Comparison of ENCODE assay signal across 8 cellular contexts in genomic region chr19:9791073-9791367, GRCh38. TPM values are rescaled to one million over a fixed set of nuclear protein-coding genes. Genes with fewer than 3 reads are reported as not detected.
A peak's percentile ranks its signal among the peaks of the same experiment; 100 is the strongest.
DNase-seq lines count a peak whose midpoint lies in the region; ATAC-seq and TF ChIP-seq lines count a peak whose summit lies in the region.
"Not testable (repeated sequence)": the region's sequence is repeated elsewhere in the genome, so short reads cannot be mapped to it uniquely, and the experiment has no call there.

No MANE protein-coding gene starts in this region.

- H3K9me3 Mint-ChIP-seq in activated CD4-positive, alpha-beta memory T cell treated with anti-CD3 and anti-CD28 coated beads, Interleukin-2, amount 10 ng/mL, durations not matched to agents 7 days and 5 days; brain; mesothelial cell of epicardium: not testable (repeated sequence)

- not testable (repeated sequence) for H3K36me3 ChIP-seq in DND-41 (ENCODE audit: insufficient read depth, low read length); OCI-LY7 (ENCODE audit: insufficient read depth, low read length); upper lobe of left lung

- TF ChIP-seq POLR2A in upper lobe of left lung (IDR thresholded peaks at IDR 0.05): not testable (repeated sequence)

- H3K9me3 ChIP-seq in DND-41 (ENCODE audit: insufficient read depth, low read length, severe bottlenecking); OCI-LY7 (ENCODE audit: low read length); upper lobe of left lung: not testable (repeated sequence)

- TF ChIP-seq EP300 in upper lobe of left lung (IDR thresholded peaks at IDR 0.05): not testable (repeated sequence)

- H3K9me2 ChIP-seq in OCI-LY7 (ENCODE audit: insufficient read depth, low read length): not testable (repeated sequence)

- not testable (repeated sequence) for TF ChIP-seq CTCF in DND-41 (IDR thresholded peaks at IDR 0.05; ENCODE audit: borderline replicate concordance, extremely low read depth, low read length, poor library complexity, severe bottlenecking); OCI-LY7 (conservative IDR thresholded peaks at IDR 0.05; ENCODE audit: low read length); brain (conservative IDR thresholded peaks at IDR 0.05); fibroblast of villous mesenchyme (IDR thresholded peaks at IDR 0.05; ENCODE audit: insufficient read depth, low read depth, low read length); mesothelial cell of epicardium (IDR thresholded peaks at IDR 0.05; ENCODE audit: unreplicated experiment); upper lobe of left lung (IDR thresholded peaks at IDR 0.05)

- peaks cover 21% of the 10 kb centered on the region for H3K4me1 Mint-ChIP-seq in activated CD4-positive, alpha-beta memory T cell treated with anti-CD3 and anti-CD28 coated beads, Interleukin-2, amount 10 ng/mL, durations not matched to agents 7 days and 5 days
- peaks cover 40% of the 10 kb centered on the region for H3K4me1 Mint-ChIP-seq in brain
- peaks cover 26% of the 10 kb centered on the region for H3K4me1 Mint-ChIP-seq in mesothelial cell of epicardium

- H3K27ac Mint-ChIP-seq in activated CD4-positive, alpha-beta memory T cell treated with anti-CD3 and anti-CD28 coated beads, Interleukin-2, amount 10 ng/mL, durations not matched to agents 7 days and 5 days: not testable (repeated sequence)
- H3K27ac Mint-ChIP-seq in brain: peak overlapping the region; percentile 95 to 100 (median 97)
- peak overlapping the region; percentile 94 for H3K27ac Mint-ChIP-seq in mesothelial cell of epicardium

- H3K4me3 Mint-ChIP-seq in activated CD4-positive, alpha-beta memory T cell treated with anti-CD3 and anti-CD28 coated beads, Interleukin-2, amount 10 ng/mL, durations not matched to agents 7 days and 5 days: peak overlapping the region; percentile 79
- peak overlapping the region; percentile 87 to 97 (median 94) for H3K4me3 Mint-ChIP-seq in brain
- peak overlapping the region; percentile 77 for H3K4me3 Mint-ChIP-seq in mesothelial cell of epicardium

- POLR2A ChIA-PET in OCI-LY7 (lab: Charles Lee); activated CD4-positive, alpha-beta memory T cell treated with anti-CD3 and anti-CD28 coated beads, Interleukin-2, amount 10 ng/mL, durations not matched to agents 7 days and 5 days (lab: Charles Lee): not testable (repeated sequence)

- H3K36me3 Mint-ChIP-seq in activated CD4-positive, alpha-beta memory T cell treated with anti-CD3 and anti-CD28 coated beads, Interleukin-2, amount 10 ng/mL, durations not matched to agents 7 days and 5 days (ENCODE audit: low read depth); brain; mesothelial cell of epicardium: not testable (repeated sequence)

- H4K20me1 ChIP-seq in DND-41 (ENCODE audit: insufficient read depth, low read length); OCI-LY7 (ENCODE audit: insufficient read depth, low read length): not testable (repeated sequence)

- DNase-seq in DND-41; OCI-LY7 (ENCODE audit: low spot score); activated CD4-positive, alpha-beta memory T cell treated with anti-CD3 and anti-CD28 coated beads, Interleukin-2, amount 10 ng/mL, durations not matched to agents 7 days and 5 days; mesothelial cell of epicardium (ENCODE audit: low spot score in 2 of 2, unreplicated experiment in 2 of 2); upper lobe of left lung: not testable (repeated sequence)
- DNase-seq in fibroblast of villous mesenchyme (ENCODE audit: low read depth): peak; percentile 77
- DNase-seq in renal cortical epithelial cell (ENCODE audit: low read depth): peak; percentile 81

- not testable (repeated sequence) for H3K27me3 ChIP-seq in DND-41 (ENCODE audit: insufficient read depth, low read length, poor library complexity); upper lobe of left lung

- not testable (repeated sequence) for BruUV-seq in OCI-LY7 (replicated peaks; lab: Mats Ljungman, UMichigan)

- CTCF ChIA-PET in OCI-LY7 (lab: Charles Lee; ENCODE audit: unreplicated experiment); activated CD4-positive, alpha-beta memory T cell treated with anti-CD3 and anti-CD28 coated beads, Interleukin-2, amount 10 ng/mL, durations not matched to agents 7 days and 5 days (lab: Charles Lee): not testable (repeated sequence)

- peak overlapping the region; percentile 82 for H3K4me2 ChIP-seq in DND-41 (ENCODE audit: insufficient read depth, low read length)
- H3K4me2 ChIP-seq in OCI-LY7 (ENCODE audit: low read length): peak overlapping the region; percentile 57

- not testable (repeated sequence) for ATAC-seq in DND-41 (ENCODE audit: insufficient read depth, low read depth); upper lobe of left lung (ENCODE audit: low FRiP score in 2 of 2)

- H3K4me1 ChIP-seq in DND-41 (ENCODE audit: insufficient read depth, low read length) (peaks cover 36% of the 10 kb centered on the region), OCI-LY7 (ENCODE audit: insufficient read depth, low read length, poor library complexity, severe bottlenecking) (peaks cover 17% of the 10 kb centered on the region), upper lobe of left lung (peaks cover 5 to 21% (median 12%) of the 10 kb centered on the region in 4 donors)

- peak overlapping the region; percentile 27 to 62; a peak in 3 of 4 replicates for H3K4me3 ChIP-seq in DND-41 (ENCODE audit: low read depth in 1 of 2, low read length in 2 of 2)
- peak overlapping the region; percentile 71 for H3K4me3 ChIP-seq in OCI-LY7 (ENCODE audit: low read depth, low read length, poor library complexity, severe bottlenecking)
- peak overlapping the region; percentile 48 for H3K4me3 ChIP-seq in fibroblast of villous mesenchyme (ENCODE audit: low read depth, low read length)
- H3K4me3 ChIP-seq in upper lobe of left lung: peak overlapping the region in 3 of 4 donors; percentile 61 to 94 (median 78)

- H2AFZ ChIP-seq in DND-41 (ENCODE audit: low read depth, low read length): not testable (repeated sequence)
- H2AFZ ChIP-seq in OCI-LY7 (ENCODE audit: low read length): peak overlapping the region; percentile 77; the same call in 1 of the 2 replicates

- not testable (repeated sequence) for H3K27me3 Mint-ChIP-seq in activated CD4-positive, alpha-beta memory T cell treated with anti-CD3 and anti-CD28 coated beads, Interleukin-2, amount 10 ng/mL, durations not matched to agents 7 days and 5 days; brain; mesothelial cell of epicardium (ENCODE audit: low read depth)

- intact Hi-C loops in OCI-LY7 (cut with micrococcal nuclease; ENCODE audit: unreplicated experiment): loop anchor here (10.0 kb wide), 2 partner anchors 356 to 476 kb away; partner anchors contain the start of gene ZNF266

- peak overlapping the region; percentile 42 for H3K9ac ChIP-seq in DND-41 (ENCODE audit: low read depth, low read length)

- not testable (repeated sequence) for H3K27ac ChIP-seq in DND-41 (ENCODE audit: low read length); OCI-LY7 (ENCODE audit: low read depth, low read length, poor library complexity, severe bottlenecking)
- H3K27ac ChIP-seq in upper lobe of left lung: peak overlapping the region; percentile 58 to 98 (median 78)

- WGBS in upper lobe of left lung, 2 donors: 82 to 91% methylated on average over 6 of the region's 6 CpGs

- H3K79me2 ChIP-seq in DND-41 (ENCODE audit: insufficient read depth, low read length); OCI-LY7 (ENCODE audit: insufficient read depth, low read depth, low read length): not testable (repeated sequence)

RNA-seq across cellular contexts. Expression of gene ZNF846, which starts 22.5 kb away (rescaled TPM):
- 10.6 and 11.7 TPM in 2 replicates for total RNA-seq in OCI-LY7 (2014; rRNA removed; shearing (Covaris generic))
- total RNA-seq in OCI-LY7 (2022) (10.9 and 16.6 TPM in 2 replicates), fibroblast of villous mesenchyme (7.7 and 10.8 TPM in 2 replicates), mesothelial cell of epicardium (30.4 to 32.1 TPM (median 31.0 TPM) in 3 replicates), renal cortical epithelial cell (2.1 and 25.8 TPM in 2 replicates), upper lobe of left lung (10 to 100 TPM in 5 of 6 donors, 1 to 10 TPM in 1; 5.6 to 36.7 (median 15.0) TPM)
- total RNA-seq in activated CD4-positive, alpha-beta memory T cell treated with anti-CD3 and anti-CD28 coated beads, Interleukin-2, amount 10 ng/mL, durations not matched to agents 7 days and 5 days: 1 to 10 TPM; 6.5 to 6.7 TPM
- 5.3 TPM for polyA plus RNA-seq in brain (ENCODE audit: insufficient read depth, low read depth, low replicate concordance)

RNA-seq across cellular contexts. Expression of gene FBXL12, which starts 27.9 kb away (rescaled TPM):
- total RNA-seq in OCI-LY7 (2014; rRNA removed; shearing (Covaris generic)): 22.3 and 38.7 TPM in 2 replicates
- total RNA-seq in OCI-LY7 (2022) (40.6 and 44.4 TPM in 2 replicates), fibroblast of villous mesenchyme (21.6 and 26.7 TPM in 2 replicates), mesothelial cell of epicardium (42.4 to 43.8 TPM (median 43.5 TPM) in 3 replicates), renal cortical epithelial cell (9.7 and 16.7 TPM in 2 replicates), upper lobe of left lung (10 to 100 TPM; 14.8 to 48.2 (median 32.3) TPM)
- total RNA-seq in activated CD4-positive, alpha-beta memory T cell treated with anti-CD3 and anti-CD28 coated beads, Interleukin-2, amount 10 ng/mL, durations not matched to agents 7 days and 5 days: 10 to 100 TPM; 18.3 to 20.6 TPM
- polyA plus RNA-seq in brain (ENCODE audit: insufficient read depth, low read depth, low replicate concordance): 15.3 TPM

RNA-seq across cellular contexts. Expression of gene UBL5, which starts 36.7 kb away (rescaled TPM):
- total RNA-seq in OCI-LY7 (2014; rRNA removed; shearing (Covaris generic)): 162 and 249 TPM in 2 replicates
- total RNA-seq in OCI-LY7 (2022): 271 and 323 TPM in 2 replicates
- total RNA-seq in activated CD4-positive, alpha-beta memory T cell treated with anti-CD3 and anti-CD28 coated beads, Interleukin-2, amount 10 ng/mL, durations not matched to agents 7 days and 5 days: 100 to 1,000 TPM; 339 to 372 TPM
- polyA plus RNA-seq in brain (ENCODE audit: insufficient read depth, low read depth, low replicate concordance): 841 TPM
- 126 and 197 TPM in 2 replicates for total RNA-seq in fibroblast of villous mesenchyme
- 248 to 264 TPM (median 260 TPM) in 3 replicates for total RNA-seq in mesothelial cell of epicardium
- 229 and 449 TPM in 2 replicates for total RNA-seq in renal cortical epithelial cell
- total RNA-seq in upper lobe of left lung: 100 to 1,000 TPM in 5 of 6 donors, 10 to 100 TPM in 1; 61.8 to 405 (median 255) TPM

RNA-seq across cellular contexts. Expression of gene PIN1, which starts 44.1 kb away (rescaled TPM):
- 131 and 137 TPM in 2 replicates for total RNA-seq in OCI-LY7 (2014; rRNA removed; shearing (Covaris generic))
- 86.4 and 86.9 TPM in 2 replicates for total RNA-seq in OCI-LY7 (2022)
- 10 to 100 TPM; 96.0 to 97.0 TPM for total RNA-seq in activated CD4-positive, alpha-beta memory T cell treated with anti-CD3 and anti-CD28 coated beads, Interleukin-2, amount 10 ng/mL, durations not matched to agents 7 days and 5 days
- polyA plus RNA-seq in brain (ENCODE audit: insufficient read depth, low read depth, low replicate concordance): 273 TPM
- total RNA-seq in fibroblast of villous mesenchyme: 76.0 and 87.9 TPM in 2 replicates
- total RNA-seq in mesothelial cell of epicardium: 60.0 to 61.1 TPM (median 60.6 TPM) in 3 replicates
- 92.3 and 112 TPM in 2 replicates for total RNA-seq in renal cortical epithelial cell
- 10 to 100 TPM; 38.8 to 87.5 (median 70.7) TPM for total RNA-seq in upper lobe of left lung
